ENCODE assay signal across 1 cellular context in genomic region chr2:118697771-118698170, GRCh38.
TF ChIP-seq lines count a peak whose summit lies in the region.

No MANE protein-coding gene starts in this region.

TF ChIP-seq in K562, 482 proteins besides CTCF, POLR2A, EP300 and RAD21 (continued from another document):
- no peak for TF ChIP-seq PBX2 (CRISPR knock-in tag; IDR thresholded peaks at IDR 0.05; ENCODE audit: low read depth)
- 0 out of 2 replicates have a peak, but pooled peaks have one; percentile 13 for TF ChIP-seq PBX2 (tag; conservative IDR thresholded peaks at IDR 0.05; ENCODE audit: low read depth)
TF ChIP-seq in K562: peak in this region for 2.
